In genomic region chr9:976805-977360, GRCh38 we compare ENCODE assay signal across 9 cellular contexts.
DNase-seq lines count a peak whose midpoint lies in the region; TF ChIP-seq lines count a peak whose summit lies in the region.
"Had no signal": no experiment of that assay in that cellular context is flagged by ENCODE, and none has a peak within 500 bp of the region (broad histone marks: within the 10 kb centered on the region; RNA-seq: fewer than 3 reads in every experiment).

No MANE protein-coding gene starts in this region.

- no peak overlapping the region for H3K27ac ChIP-seq in rectal smooth muscle tissue (ENCODE audit: low read depth, low read length)

- H3K4me3 ChIP-seq in epithelial cell of esophagus (ENCODE audit: low read length) (peak overlapping the region; percentile 24), rectal smooth muscle tissue (ENCODE audit: low read length) (peak overlapping the region; percentile 28)

- peak; percentile 45 for DNase-seq in NCI-H146 (lab: John Stamatoyannopoulos, UW)
- DNase-seq in NCI-H146 treated with DMSO at 0.1 percent for 48 hours (lab: John Stamatoyannopoulos, UW; ENCODE audit: unreplicated experiment), result no peak
- DNase-seq in NCI-H2171 (lab: John Stamatoyannopoulos, UW), result peak; percentile 74
- DNase-seq in epithelial cell of esophagus (ENCODE audit: low read depth), result peak; percentile 38
- DNase-seq in AG08395 (ENCODE audit: low spot score), result no peak
- DNase-seq in NCI-H446 (lab: John Stamatoyannopoulos, UW), result no peak
- no peak for DNase-seq in stimulated activated CD4-positive, alpha-beta T cell treated with anti-CD3 and anti-CD28 coated beads, Interleukin-4, amount 100 ng/mL, for 24 hours
- DNase-seq: GOT3 had no signal

- H3K9ac ChIP-seq in rectal smooth muscle tissue (ENCODE audit: low read length), result no peak overlapping the region

- H3K27me3 ChIP-seq in rectal smooth muscle tissue (ENCODE audit: control insufficient read depth, insufficient read depth, low read length), result peaks cover 58% of the 10 kb centered on the region

- no peak for TF ChIP-seq CTCF in epithelial cell of esophagus (IDR thresholded peaks at IDR 0.05; ENCODE audit: insufficient read depth, low read depth, low read length, missing control alignments)

- no peaks in the 10 kb centered on the region for H3K4me1 ChIP-seq in rectal smooth muscle tissue (ENCODE audit: control insufficient read depth, insufficient read depth, low read length)

- H3K36me3 ChIP-seq in rectal smooth muscle tissue (ENCODE audit: control insufficient read depth, insufficient read depth, low read length), result no peaks in the 10 kb centered on the region

Comparison
In these comparisons a context has a peak if more than half of its experiments do, and no peak if none do; other contexts are left out.
1. DNase-seq: peak in NCI-H146 (single experiment), NCI-H2171 (single experiment) and epithelial cell of esophagus (single experiment); none in NCI-H146 treated with DMSO at 0.1 percent for 48 hours (single experiment), AG08395 (single experiment), NCI-H446 (0 of 2) and stimulated activated CD4-positive, alpha-beta T cell treated with anti-CD3 and anti-CD28 coated beads, Interleukin-4, amount 100 ng/mL, for 24 hours (single experiment).